2 cellular contexts compared by ENCODE assay signal in genomic region chr3:195627515-195628385, GRCh38. TPM values are rescaled to one million over a fixed set of nuclear protein-coding genes. Genes with fewer than 3 reads are reported as not detected.
"Had no signal": no experiment of that assay in that cellular context is flagged by ENCODE, and none has a peak within 500 bp of the region (broad histone marks: within the 10 kb centered on the region; RNA-seq: fewer than 3 reads in every experiment).

No MANE protein-coding gene starts in this region.

RNA-seq across cellular contexts. Expression of gene APOD, which starts 44.0 kb away (rescaled TPM):
- total RNA-seq: activated naive CD8-positive, alpha-beta T cell treated with anti-CD3 and anti-CD28 coated beads for 36 hours; epithelial cell of proximal tubule had no signal
